In genomic region chr9:16291921-16292320, GRCh38 we compare ENCODE assay signal across 27 cellular contexts.
"Had no signal": no experiment of that assay in that cellular context is flagged by ENCODE, and none has a peak within 500 bp of the region (broad histone marks: within the 10 kb centered on the region; RNA-seq: fewer than 3 reads in every experiment).

No MANE protein-coding gene starts in this region.

- H3K27ac ChIP-seq: colonic mucosa, epithelial cell of prostate, esophagus squamous epithelium, gastrocnemius medialis, heart right ventricle, left lung, lower lobe of right lung had no signal

- H3K27me3 ChIP-seq: colonic mucosa, gastrocnemius medialis, left lung had no signal

- H3K27ac Mint-ChIP-seq: dendritic cell treated with granulocyte-macrophage colony-stimulating factor and Interleukin-4, amounts not matched to agents 40 ng/mL and 50 ng/mL, for 4 days; effector memory CD8-positive, alpha-beta T cell; endodermal cell; immature natural killer cell; mesothelial cell of epicardium; naive B cell had no signal

- H3K4me3 ChIP-seq: colonic mucosa, esophagus squamous epithelium, gastrocnemius medialis, heart right ventricle, left lung, lower lobe of right lung, mucosa of descending colon had no signal

- H3K4me3 Mint-ChIP-seq: dendritic cell treated with granulocyte-macrophage colony-stimulating factor and Interleukin-4, amounts not matched to agents 40 ng/mL and 50 ng/mL, for 4 days; effector memory CD8-positive, alpha-beta T cell; endodermal cell; immature natural killer cell; mesothelial cell of epicardium; naive B cell had no signal

- DNase-seq: colonic mucosa; cortex of kidney; effector CD8-positive, alpha-beta T cell; effector memory CD8-positive, alpha-beta T cell; endodermal cell; erythroblast; esophagus squamous epithelium; foreskin fibroblast; foreskin melanocyte; gastrocnemius medialis; glutamatergic neuron; head of caudate nucleus; heart right ventricle; hypothalamus; immature natural killer cell; left cardiac atrium; left lung; left ventricle myocardium superior; lower lobe of right lung; mesenchymal stem cell; mucosa of descending colon; naive B cell had no signal

- H3K9me3 ChIP-seq: colonic mucosa, esophagus squamous epithelium, gastrocnemius medialis, heart right ventricle, left lung, lower lobe of right lung, mucosa of descending colon had no signal

- H3K36me3 Mint-ChIP-seq: immature natural killer cell, naive B cell had no signal

- H3K4me1 Mint-ChIP-seq: endodermal cell, immature natural killer cell, mesothelial cell of epicardium had no signal

- H3K4me1 ChIP-seq: colonic mucosa, gastrocnemius medialis, left lung, lower lobe of right lung had no signal

- FAIRE-seq: endometrium, keratinocyte had no signal

- H3K9me3 Mint-ChIP-seq: dendritic cell treated with granulocyte-macrophage colony-stimulating factor and Interleukin-4, amounts not matched to agents 40 ng/mL and 50 ng/mL, for 4 days; endodermal cell had no signal

- H3K36me3 ChIP-seq: colonic mucosa, esophagus squamous epithelium, gastrocnemius medialis, heart right ventricle, left lung, lower lobe of right lung had no signal

- H3K27me3 Mint-ChIP-seq: effector memory CD8-positive, alpha-beta T cell had no signal
